8 cellular contexts compared by ENCODE assay signal in the genomic region with DNA sequence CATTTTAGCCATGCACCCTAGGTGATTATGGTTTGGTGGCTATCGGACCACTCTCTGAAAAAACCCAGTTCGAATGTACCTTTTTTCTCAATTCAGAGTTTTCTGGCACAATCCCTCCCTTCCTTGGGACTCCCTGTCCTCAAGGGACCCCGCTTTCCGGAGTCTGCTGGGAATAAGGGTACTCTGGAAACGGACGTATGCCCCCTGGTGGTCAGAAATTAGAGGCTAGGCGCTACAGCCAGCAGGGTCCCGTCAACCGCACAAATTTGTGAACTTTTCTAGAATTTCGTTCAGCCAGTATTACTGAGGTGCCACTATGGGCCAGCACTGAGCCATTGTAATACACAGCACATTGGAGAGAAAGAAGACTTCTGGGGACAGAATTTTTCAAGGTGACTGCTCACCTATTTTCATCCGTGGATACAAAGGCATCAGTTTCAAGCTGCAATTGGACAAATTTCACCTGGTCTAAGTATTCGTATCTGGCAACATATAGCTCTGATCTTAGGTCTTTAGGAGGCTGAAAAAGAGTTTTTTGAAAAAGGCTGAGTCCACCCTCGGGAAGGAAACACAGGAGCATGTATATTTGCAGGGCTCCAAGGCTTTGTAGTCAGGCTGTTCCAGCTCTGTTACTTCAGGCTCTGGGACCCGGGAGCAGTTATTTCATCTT. TPM values are rescaled to one million over a fixed set of nuclear protein-coding genes. Genes with fewer than 3 reads are reported as not detected.
A peak's percentile ranks its signal among the peaks of the same experiment; 100 is the strongest.
DNase-seq lines count a peak whose midpoint lies in the region; ATAC-seq and TF ChIP-seq lines count a peak whose summit lies in the region.

No MANE protein-coding gene starts in this region.

- TF ChIP-seq CTCF in neural progenitor cell (IDR thresholded peaks at IDR 0.05) (peak; percentile 95), stomach (IDR thresholded peaks at IDR 0.05) (peak in 5 of 7 experiments; percentile 61 to 94 (median 89))

- ATAC-seq in activated T-cell treated with anti-CD3 and anti-CD28 coated beads, Interleukin-2, amount 50 U/mL, for 72 hours (replicated peaks in 1 of 2) = peak; percentile 91 to 92
- no peak for ATAC-seq in HG03175 (IDR thresholded peaks at IDR 0.05; ENCODE audit: unreplicated experiment)

- WGBS in stomach, 5 donors = 8 to 14% (median 12%) methylated on average over 14 of the region's 14 CpGs

- no peak overlapping the region for H3K27ac ChIP-seq in neural progenitor cell
- H3K27ac ChIP-seq in stomach = no peak overlapping the region

- intact Hi-C loops in stomach (cut with DNase I; ENCODE audit: low total_unique reads) = loop anchor here (5.0 kb wide), 1 partner anchor 67 kb away; no protein-coding TSS in a partner anchor

- no peaks in the 10 kb centered on the region for H3K27me3 ChIP-seq in neural progenitor cell
- H3K27me3 ChIP-seq in stomach = no peaks in the 10 kb centered on the region

- H3K4me2 ChIP-seq in neural progenitor cell = no peak overlapping the region

- H3K36me3 ChIP-seq in neural progenitor cell (no peaks in the 10 kb centered on the region), stomach (no peaks in the 10 kb centered on the region)

- peak overlapping the region; percentile 82 for H2AFZ ChIP-seq in neural progenitor cell (replicated peaks)

- peaks cover 9% of the 10 kb centered on the region for H3K4me1 Mint-ChIP-seq in activated T-cell treated with anti-CD3 and anti-CD28 coated beads, Interleukin-2, amount 50 U/mL, for 72 hours (ENCODE audit: low read depth)
- peaks cover 17% of the 10 kb centered on the region for H3K4me1 Mint-ChIP-seq in neural progenitor cell

- H4K20me1 ChIP-seq in neural progenitor cell (ENCODE audit: low read depth) = no peaks in the 10 kb centered on the region

- TF ChIP-seq RAD21 in Ishikawa (IDR thresholded peaks at IDR 0.05; ENCODE audit: low read depth) = peak; percentile 79

- H3K4me3 ChIP-seq in neural progenitor cell (no peak overlapping the region), stomach (no peak overlapping the region)

- peaks cover 3% of the 10 kb centered on the region for H3K4me1 ChIP-seq in neural progenitor cell
- H3K4me1 ChIP-seq in stomach = peaks cover 0 to 9% (median 7%) of the 10 kb centered on the region in 4 donors

- no peak overlapping the region for H3K4me3 Mint-ChIP-seq in activated T-cell treated with anti-CD3 and anti-CD28 coated beads, Interleukin-2, amount 50 U/mL, for 72 hours
- no peak overlapping the region for H3K4me3 Mint-ChIP-seq in neural progenitor cell

- no peaks in the 10 kb centered on the region for H3K79me2 ChIP-seq in neural progenitor cell (ENCODE audit: low read depth)

- no peaks in the 10 kb centered on the region for H3K27me3 Mint-ChIP-seq in activated T-cell treated with anti-CD3 and anti-CD28 coated beads, Interleukin-2, amount 50 U/mL, for 72 hours (ENCODE audit: low read depth)
- peaks cover 3% of the 10 kb centered on the region for H3K27me3 Mint-ChIP-seq in neural progenitor cell (ENCODE audit: insufficient read depth, low read depth)

- DNase-seq in GM03348 (ENCODE audit: low spot score) (peak; percentile 88), RKO (ENCODE audit: low spot score) (peak; percentile 87), fibroblast of peridontal ligament (ENCODE audit: extremely low read depth) (peak; percentile 89), neural progenitor cell (ENCODE audit: low spot score) (peak; percentile 92), stomach (peak; percentile 76)
- DNase-seq in activated T-cell treated with anti-CD3 and anti-CD28 coated beads, Interleukin-2, amount 50 U/mL, for 72 hours = peak; percentile 77 to 78

- no peaks in the 10 kb centered on the region for H3K36me3 Mint-ChIP-seq in activated T-cell treated with anti-CD3 and anti-CD28 coated beads, Interleukin-2, amount 50 U/mL, for 72 hours (ENCODE audit: insufficient read depth in 2 of 2)
- H3K36me3 Mint-ChIP-seq in neural progenitor cell = no peaks in the 10 kb centered on the region

- no peaks in the 10 kb centered on the region for H3K9me3 ChIP-seq in neural progenitor cell (ENCODE audit: low read depth)
- H3K9me3 ChIP-seq in stomach = no peaks in the 10 kb centered on the region

- H3K9ac ChIP-seq in neural progenitor cell = no peak overlapping the region

- no peak for TF ChIP-seq EP300 in Ishikawa (IDR thresholded peaks at IDR 0.05; ENCODE audit: borderline replicate concordance)
- no peak for TF ChIP-seq EP300 in stomach (IDR thresholded peaks at IDR 0.05)

- no peaks in the 10 kb centered on the region for H3K9me3 Mint-ChIP-seq in activated T-cell treated with anti-CD3 and anti-CD28 coated beads, Interleukin-2, amount 50 U/mL, for 72 hours
- H3K9me3 Mint-ChIP-seq in neural progenitor cell = no peaks in the 10 kb centered on the region

- no peak for TF ChIP-seq POLR2A in stomach (IDR thresholded peaks at IDR 0.05)

- no peak overlapping the region for H3K27ac Mint-ChIP-seq in activated T-cell treated with anti-CD3 and anti-CD28 coated beads, Interleukin-2, amount 50 U/mL, for 72 hours
- no peak overlapping the region for H3K27ac Mint-ChIP-seq in neural progenitor cell

- peaks cover 6% of the 10 kb centered on the region for H3F3A ChIP-seq in neural progenitor cell (ENCODE audit: low read depth)

TF ChIP-seq in Ishikawa, 13 proteins besides CTCF, POLR2A, EP300 and RAD21:
- 0 out of 2 replicates have a peak, but pooled peaks have one; percentile 43 for TF ChIP-seq ZBTB7A (IDR thresholded peaks at IDR 0.05; ENCODE audit: low read depth)
- TF ChIP-seq, protein P1, sequence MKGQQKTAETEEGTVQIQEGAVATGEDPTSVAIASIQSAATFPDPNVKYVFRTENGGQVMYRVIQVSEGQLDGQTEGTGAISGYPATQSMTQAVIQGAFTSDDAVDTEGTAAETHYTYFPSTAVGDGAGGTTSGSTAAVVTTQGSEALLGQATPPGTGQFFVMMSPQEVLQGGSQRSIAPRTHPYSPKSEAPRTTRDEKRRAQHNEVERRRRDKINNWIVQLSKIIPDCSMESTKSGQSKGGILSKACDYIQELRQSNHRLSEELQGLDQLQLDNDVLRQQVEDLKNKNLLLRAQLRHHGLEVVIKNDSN (IDR thresholded peaks at IDR 0.05) = no peak
- no peak for TF ChIP-seq TEAD4 (IDR thresholded peaks at IDR 0.05)
- no peak for TF ChIP-seq FOXM1 (IDR thresholded peaks at IDR 0.05; ENCODE audit: borderline replicate concordance, low read depth)
TF ChIP-seq in Ishikawa: peak in this region for 1.

RNA-seq across cellular contexts. Expression of gene CRYBA1, which starts 27.1 kb away (rescaled TPM):
- total RNA-seq in activated T-cell treated with anti-CD3 and anti-CD28 coated beads, Interleukin-2, amount 50 U/mL, for 72 hours = not detected
- total RNA-seq in neural progenitor cell (ENCODE audit: low replicate concordance) (0.84 and 1.0 TPM in 2 replicates), stomach (not detected)
- not detected for polyA plus RNA-seq in stomach

RNA-seq across cellular contexts. Expression of gene MYO18A, which starts 39.3 kb away (rescaled TPM):
- total RNA-seq in activated T-cell treated with anti-CD3 and anti-CD28 coated beads, Interleukin-2, amount 50 U/mL, for 72 hours = 10 to 100 TPM; 49.5 to 51.2 TPM
- 11.6 and 24.8 TPM in 2 replicates for total RNA-seq in neural progenitor cell (ENCODE audit: low replicate concordance)
- 100 to 1,000 TPM in 3 of 5 donors, 10 to 100 TPM in 2; 42.8 to 305 (median 121) TPM for total RNA-seq in stomach
- 10 to 100 TPM; 16.5 to 30.3 (median 28.2) TPM for polyA plus RNA-seq in stomach
